In genomic region chr7:889391-889790, GRCh38 we compare ENCODE assay signal across 15 cellular contexts.
"Had no signal": no experiment of that assay in that cellular context is flagged by ENCODE, and none has a peak within 500 bp of the region (broad histone marks: within the 10 kb centered on the region; RNA-seq: fewer than 3 reads in every experiment).

No MANE protein-coding gene starts in this region.

- H3K4me3 ChIP-seq: ascending aorta, esophagus squamous epithelium, tibial artery had no signal

- H3K4me1 Mint-ChIP-seq: mesothelial cell of epicardium had no signal

- H3K4me3 Mint-ChIP-seq: activated CD8-positive, alpha-beta memory T cell treated with anti-CD3 and anti-CD28 coated beads, Interleukin-2, amount 10 ng/mL, durations not matched to agents 7 days and 5 days; activated naive CD8-positive, alpha-beta T cell; activated T-cell treated with anti-CD3 and anti-CD28 coated beads, Interleukin-2, amount 50 U/mL, for 24 hours; mesothelial cell of epicardium had no signal

- H3K9ac ChIP-seq: parathyroid adenoma had no signal

- H3K27me3 ChIP-seq: ascending aorta, esophagus squamous epithelium, tibial artery had no signal

- H3K27ac Mint-ChIP-seq: activated CD8-positive, alpha-beta memory T cell treated with anti-CD3 and anti-CD28 coated beads, Interleukin-2, amount 10 ng/mL, durations not matched to agents 7 days and 5 days; mesothelial cell of epicardium had no signal

- ATAC-seq: activated CD8-positive, alpha-beta memory T cell treated with anti-CD3 and anti-CD28 coated beads, Interleukin-2, amount 10 ng/mL, durations not matched to agents 7 days and 5 days had no signal

- DNase-seq: activated CD4-positive, alpha-beta T cell treated with anti-CD3 and anti-CD28 coated beads for 1 hour; activated CD4-positive, alpha-beta T cell treated with anti-CD3 and anti-CD28 coated beads, Interleukin-2, amount 50 U/mL, for 48 hours; activated CD8-positive, alpha-beta memory T cell treated with anti-CD3 and anti-CD28 coated beads, Interleukin-2, amount 10 ng/mL, durations not matched to agents 7 days and 5 days; activated effector memory CD4-positive, alpha-beta T cell treated with anti-CD3 and anti-CD28 coated beads, Interleukin-2, amount 50 U/mL, for 16 hours; activated T-cell treated with anti-CD3 and anti-CD28 coated beads, Interleukin-2, amount 50 U/mL, for 24 hours; esophagus squamous epithelium; foreskin fibroblast; naive B cell; retina; T-helper 9 cell; tibial artery had no signal

- H3K9me3 Mint-ChIP-seq: activated T-cell treated with anti-CD3 and anti-CD28 coated beads, Interleukin-2, amount 50 U/mL, for 24 hours; mesothelial cell of epicardium had no signal

- H3K9me3 ChIP-seq: ascending aorta, esophagus squamous epithelium, tibial artery had no signal

- H3K27ac ChIP-seq: ascending aorta, esophagus squamous epithelium, parathyroid adenoma, tibial artery had no signal

- H3K4me1 ChIP-seq: parathyroid adenoma had no signal

- H3K27me3 Mint-ChIP-seq: activated CD8-positive, alpha-beta memory T cell treated with anti-CD3 and anti-CD28 coated beads, Interleukin-2, amount 10 ng/mL, durations not matched to agents 7 days and 5 days; activated naive CD8-positive, alpha-beta T cell; activated T-cell treated with anti-CD3 and anti-CD28 coated beads, Interleukin-2, amount 50 U/mL, for 24 hours; naive B cell had no signal
